1 cellular context compared by ENCODE assay signal in genomic region chr6:84421031-84421430, GRCh38.
A peak's percentile ranks its signal among the peaks of the same experiment; 100 is the strongest.
TF ChIP-seq lines count a peak whose summit lies in the region.

No MANE protein-coding gene starts in this region.

TF ChIP-seq in HEK293, 187 proteins besides CTCF, POLR2A, EP300 and RAD21 (continued from another document):
- TF ChIP-seq PRDM6 (tag by site-specific recombination; IDR thresholded peaks at IDR 0.05): peak; percentile 13; the same call in 1 of the 2 replicates
TF ChIP-seq in HEK293: peak in this region for 1.
